Comparison of ENCODE assay signal across 1 cellular context in genomic region chr20:434661-435419, GRCh38.
A peak's percentile ranks its signal among the peaks of the same experiment; 100 is the strongest.
TF ChIP-seq lines count a peak whose summit lies in the region.

No MANE protein-coding gene starts in this region.

TF ChIP-seq in H1, 55 proteins besides CTCF, POLR2A, EP300 and RAD21:
- TF ChIP-seq USF2 (IDR thresholded peaks at IDR 0.05; ENCODE audit: low read length) = no peak
- no peak for TF ChIP-seq KDM5A (IDR thresholded peaks at IDR 0.05; ENCODE audit: low read length)
- 0 out of 4 replicates have a peak, but pooled peaks of 1 of the 2 experiments have one; percentile 20 for TF ChIP-seq SIN3A (conservative IDR thresholded peaks at IDR 0.05 in 1 of 2, IDR thresholded peaks at IDR 0.05 in 1 of 2; ENCODE audit: low read depth in 1 of 2, low read length in 2 of 2)
- no peak for TF ChIP-seq SP4 (IDR thresholded peaks at IDR 0.05; ENCODE audit: low read length)
- no peak; the same call in 1 of the 2 replicates for TF ChIP-seq SUZ12 (IDR thresholded peaks at IDR 0.05; ENCODE audit: low read length)
